7 cellular contexts compared by ENCODE assay signal in genomic region chr3:107235923-107236315, GRCh38.
DNase-seq lines count a peak whose midpoint lies in the region; ATAC-seq and TF ChIP-seq lines count a peak whose summit lies in the region.

No MANE protein-coding gene starts in this region.

- H3K9me3 ChIP-seq in MG63 = no peaks in the 10 kb centered on the region
- no peaks in the 10 kb centered on the region for H3K9me3 ChIP-seq in RWPE2 (ENCODE audit: severe bottlenecking)
- H3K9me3 ChIP-seq in ascending aorta = no peaks in the 10 kb centered on the region
- H3K9me3 ChIP-seq in left ventricle myocardium inferior (replicated peaks) = no peaks in the 10 kb centered on the region

- TF ChIP-seq CTCF in GM10248 (IDR thresholded peaks at IDR 0.05; ENCODE audit: control extremely low read depth, extremely low read depth, low read depth, missing control alignments) (peak; percentile 84), RWPE2 (IDR thresholded peaks at IDR 0.05; ENCODE audit: poor library complexity, severe bottlenecking) (peak; percentile 96), ascending aorta (IDR thresholded peaks at IDR 0.05) (peak; percentile 66 to 88 (median 85)), left ventricle myocardium inferior (IDR thresholded peaks at IDR 0.05; ENCODE audit: borderline replicate concordance) (peak; percentile 93), progenitor cell of endocrine pancreas (IDR thresholded peaks at IDR 0.05; ENCODE audit: unreplicated experiment) (peak; percentile 91)

- H3K27me3 ChIP-seq in MG63 = no peaks in the 10 kb centered on the region
- no peaks in the 10 kb centered on the region for H3K27me3 ChIP-seq in RWPE2 (ENCODE audit: insufficient read depth, poor library complexity, severe bottlenecking)
- no peaks in the 10 kb centered on the region for H3K27me3 ChIP-seq in ascending aorta
- H3K27me3 ChIP-seq in left ventricle myocardium inferior (ENCODE audit: low read depth) = no peaks in the 10 kb centered on the region

- H3K4me3 Mint-ChIP-seq in progenitor cell of endocrine pancreas (ENCODE audit: low read depth) = peak overlapping the region; percentile 49

- H3K27ac ChIP-seq in RWPE2 (ENCODE audit: poor library complexity, severe bottlenecking) (peak overlapping the region; percentile 74), ascending aorta (peak overlapping the region; percentile 15 to 58), left ventricle myocardium inferior (replicated peaks) (peak overlapping the region; percentile 74)

- H3K36me3 ChIP-seq in MG63 (no peaks in the 10 kb centered on the region), RWPE2 (ENCODE audit: low read depth) (no peaks in the 10 kb centered on the region), ascending aorta (no peaks in the 10 kb centered on the region), left ventricle myocardium inferior (no peaks in the 10 kb centered on the region)

- ATAC-seq in RWPE2 (ENCODE audit: low read depth) = peak; percentile 75

- peak; percentile 61 for DNase-seq in GM10248 (ENCODE audit: extremely low spot score)
- peak; percentile 83 for DNase-seq in H4 (ENCODE audit: low spot score)
- peak; percentile 47 for DNase-seq in MG63
- no peak for DNase-seq in RWPE2 (ENCODE audit: low spot score)
- DNase-seq in ascending aorta (ENCODE audit: low spot score in 2 of 2) = no peak
- DNase-seq in left ventricle myocardium inferior = no peak
- DNase-seq in progenitor cell of endocrine pancreas (ENCODE audit: low spot score, unreplicated experiment) = peak; percentile 20

- no peaks in the 10 kb centered on the region for H3K36me3 Mint-ChIP-seq in progenitor cell of endocrine pancreas (ENCODE audit: insufficient read depth)

- H3K27me3 Mint-ChIP-seq in progenitor cell of endocrine pancreas = peaks cover 13% of the 10 kb centered on the region

- H3K4me1 ChIP-seq in RWPE2 (ENCODE audit: insufficient read depth, poor library complexity, severe bottlenecking) (peaks cover 27% of the 10 kb centered on the region), ascending aorta (peaks cover 0 to 6% of the 10 kb centered on the region in 2 donors), left ventricle myocardium inferior (peaks cover 42% of the 10 kb centered on the region)

- peaks cover 5% of the 10 kb centered on the region for H3K4me1 Mint-ChIP-seq in progenitor cell of endocrine pancreas (ENCODE audit: low read depth)

- POLR2A ChIA-PET in GM10248 (lab: Yijun Ruan, JAX) = no interaction called here

- no peaks in the 10 kb centered on the region for H3K9me3 Mint-ChIP-seq in progenitor cell of endocrine pancreas (ENCODE audit: low read depth)

- H3K27ac Mint-ChIP-seq in progenitor cell of endocrine pancreas = no peak overlapping the region

- intact Hi-C loops in ascending aorta (cut with DNase I) (loop anchor here (2.0 to 10.0 kb wide), 7 partner anchors 287 to 1349 kb away; partner anchors contain the start of genes BBX, CD47, CIP2A and DZIP3), left ventricle myocardium inferior (cut with micrococcal nuclease) (loop anchor here (2.0 kb wide), 1 partner anchor 185 kb away; no protein-coding TSS in a partner anchor)

- H3K4me3 ChIP-seq in MG63 = peak overlapping the region; percentile 49
- H3K4me3 ChIP-seq in RWPE2 (ENCODE audit: severe bottlenecking) = peak overlapping the region; percentile 28
- H3K4me3 ChIP-seq in ascending aorta = peak overlapping the region; percentile 49 to 70
- H3K4me3 ChIP-seq in left ventricle myocardium inferior = peak overlapping the region; percentile 64

- CTCF ChIA-PET in GM10248 (lab: Yijun Ruan, JAX) = interaction anchor here (0.6 to 4.5 kb wide), 34 partner anchors 10 to 1316 kb away, joined by 3 to 29 read pairs (median 4); partner anchors contain the start of gene BBX

Comparison
In these comparisons a context has a peak if more than half of its experiments do, and no peak if none do; other contexts are left out.
1. DNase-seq: peak in GM10248 (single experiment), H4 (single experiment), MG63 (single experiment) and progenitor cell of endocrine pancreas (single experiment); none in RWPE2 (single experiment), ascending aorta (0 of 2) and left ventricle myocardium inferior (single experiment).
2. Peak in every context shown above with its lines, with median percentiles within 50 percentile points of each other: CTCF ChIP-seq, H3K4me3 ChIP-seq and H3K27ac ChIP-seq.